32 cellular contexts compared by ENCODE assay signal in the genomic region with DNA sequence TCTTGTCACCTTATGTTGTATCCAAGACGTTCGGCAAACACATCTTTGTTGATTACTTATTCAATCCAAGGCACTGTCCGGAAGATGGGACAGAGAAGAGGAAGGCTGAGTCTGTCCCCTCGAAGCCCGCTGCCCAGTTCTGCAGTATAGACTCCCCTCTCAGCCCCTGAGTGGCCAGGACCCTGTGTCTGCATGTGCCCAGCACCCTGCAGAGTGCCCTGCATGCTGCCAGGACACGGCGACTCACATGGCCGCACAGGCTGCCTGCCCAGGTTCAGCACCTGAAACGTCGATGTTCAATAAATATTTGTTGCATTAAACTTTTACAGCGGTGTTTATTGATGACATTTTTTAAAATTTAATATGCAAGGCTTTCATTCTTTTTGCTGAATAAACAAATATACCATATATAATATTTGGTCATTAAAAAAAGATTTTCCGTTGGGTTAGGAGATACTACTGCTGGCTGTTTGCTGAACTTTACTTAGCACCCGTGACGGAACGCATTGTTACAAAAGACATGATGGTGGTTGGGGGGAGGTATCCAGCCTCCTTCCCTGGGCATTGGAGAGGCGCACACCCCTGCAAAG.
"Had no signal": no experiment of that assay in that cellular context is flagged by ENCODE, and none has a peak within 500 bp of the region (broad histone marks: within the 10 kb centered on the region; RNA-seq: fewer than 3 reads in every experiment).

No MANE protein-coding gene starts in this region.

- H3K36me3 ChIP-seq: colonic mucosa had no signal

- H3K4me1 ChIP-seq: adrenal gland, body of pancreas, colonic mucosa had no signal

- H3K27me3 Mint-ChIP-seq: activated CD8-positive, alpha-beta T cell treated with anti-CD3 and anti-CD28 coated beads for 36 hours; activated naive CD4-positive, alpha-beta T cell treated with anti-CD3 and anti-CD28 coated beads, Interleukin-2, amount 50 U/mL, for 24 hours; activated naive CD8-positive, alpha-beta T cell treated with anti-CD3 and anti-CD28 coated beads for 36 hours; activated naive CD8-positive, alpha-beta T cell treated with anti-CD3 and anti-CD28 coated beads, Interleukin-2, amount 50 U/mL, for 24 hours; T-cell had no signal

- ATAC-seq: activated CD8-positive, alpha-beta T cell treated with anti-CD3 and anti-CD28 coated beads for 36 hours; activated naive CD8-positive, alpha-beta T cell treated with anti-CD3 and anti-CD28 coated beads, Interleukin-2, amount 50 U/mL, for 24 hours; activated T-cell treated with anti-CD3 and anti-CD28 coated beads, Interleukin-2, amount 50 U/mL, for 4 hours; body of pancreas; T-cell had no signal

- DNase-seq: activated CD4-positive, alpha-beta T cell treated with anti-CD3 and anti-CD28 coated beads for 4 hours; activated CD4-positive, alpha-beta T cell treated with anti-CD3 and anti-CD28 coated beads, Interleukin-2, amount 50 U/mL, for 1 hour; activated CD4-positive, alpha-beta T cell treated with anti-CD3 and anti-CD28 coated beads, Interleukin-2, amount 50 U/mL, for 48 hours; activated CD4-positive, CD25-positive, alpha-beta regulatory T cell; activated CD4-positive, CD25-positive, alpha-beta regulatory T cell treated with anti-CD3 and anti-CD28 coated beads, Interleukin-2, amount 50 U/mL, for 72 hours; activated CD8-positive, alpha-beta memory T cell treated with anti-CD3 and anti-CD28 coated beads for 24 hours; activated CD8-positive, alpha-beta T cell treated with anti-CD3 and anti-CD28 coated beads for 36 hours; activated effector memory CD4-positive, alpha-beta T cell treated with anti-CD3 and anti-CD28 coated beads, Interleukin-2, amount 50 U/mL, for 16 hours; activated naive CD4-positive, alpha-beta T cell treated with anti-CD3 and anti-CD28 coated beads for 36 hours; activated naive CD8-positive, alpha-beta T cell treated with anti-CD3 and anti-CD28 coated beads for 36 hours; activated naive CD8-positive, alpha-beta T cell treated with anti-CD3 and anti-CD28 coated beads, Interleukin-2, amount 50 U/mL, for 24 hours; activated T-cell treated with anti-CD3 and anti-CD28 coated beads, Interleukin-2, amount 50 U/mL, for 4 hours; adrenal gland; amygdala; aorta; body of pancreas; central memory CD4-positive, alpha-beta T cell; cerebellar nuclear complex; colonic mucosa; effector CD8-positive, alpha-beta T cell; foreskin fibroblast; glutamatergic neuron; heart left ventricle; T-cell; T1000; WERI-Rb-1 had no signal

- H3K27me3 ChIP-seq: adrenal gland, body of pancreas, colonic mucosa, heart left ventricle had no signal

- H3K9me3 ChIP-seq: adrenal gland, body of pancreas, colonic mucosa, heart left ventricle had no signal

- H3K9me3 Mint-ChIP-seq: activated CD8-positive, alpha-beta T cell treated with anti-CD3 and anti-CD28 coated beads for 36 hours; activated naive CD4-positive, alpha-beta T cell treated with anti-CD3 and anti-CD28 coated beads, Interleukin-2, amount 50 U/mL, for 24 hours; activated naive CD8-positive, alpha-beta T cell treated with anti-CD3 and anti-CD28 coated beads for 36 hours; activated naive CD8-positive, alpha-beta T cell treated with anti-CD3 and anti-CD28 coated beads, Interleukin-2, amount 50 U/mL, for 24 hours; activated T-cell treated with anti-CD3 and anti-CD28 coated beads, Interleukin-2, amount 50 U/mL, for 4 hours; activated T-helper 1 cell treated with anti-CD3 and anti-CD28 coated beads, Interleukin-12 subunit alpha, Interleukin-12 subunit beta, Interleukin-2, Interleukin-4 antibody, amounts not matched to agents 30 ng/mL and 10 ng/mL and 1 ng/mL, durations not matched to agents 14 hours and 24 hours and 36 hours; activated T-helper 2 cell treated with anti-CD3 and anti-CD28 coated beads, Interferon-gamma antibody, Interleukin-2, Interleukin-4, amounts not matched to agents 10 μg/mL and 5 μg/mL and 100 μg/mL, durations not matched to agents 14 hours and 24 hours and 36 hours; T-cell; T-helper 1 cell treated with Interleukin-12 subunit alpha and Interleukin-12 subunit beta and Interleukin-4 antibody, amounts not matched to agents 30 μg/mL and 1 μg/mL, for 36 hours; T-helper 2 cell treated with Interferon-gamma antibody and Interleukin-4, amounts not matched to agents 5 μg/mL and 100 μg/mL, for 36 hours had no signal

- H3K27ac ChIP-seq: adrenal gland, body of pancreas, colonic mucosa, heart left ventricle, WERI-Rb-1 had no signal

- H3K27ac Mint-ChIP-seq: activated CD8-positive, alpha-beta T cell treated with anti-CD3 and anti-CD28 coated beads for 36 hours; activated naive CD4-positive, alpha-beta T cell treated with anti-CD3 and anti-CD28 coated beads for 36 hours; activated naive CD4-positive, alpha-beta T cell treated with anti-CD3 and anti-CD28 coated beads, Interleukin-2, amount 50 U/mL, for 24 hours; activated naive CD8-positive, alpha-beta T cell treated with anti-CD3 and anti-CD28 coated beads for 36 hours; activated naive CD8-positive, alpha-beta T cell treated with anti-CD3 and anti-CD28 coated beads, Interleukin-2, amount 50 U/mL, for 24 hours; activated T-helper 1 cell treated with anti-CD3 and anti-CD28 coated beads, Interleukin-12 subunit alpha, Interleukin-12 subunit beta, Interleukin-2, Interleukin-4 antibody, amounts not matched to agents 30 ng/mL and 10 ng/mL and 1 ng/mL, durations not matched to agents 14 hours and 24 hours and 36 hours; activated T-helper 2 cell treated with anti-CD3 and anti-CD28 coated beads, Interferon-gamma antibody, Interleukin-2, Interleukin-4, amounts not matched to agents 10 μg/mL and 5 μg/mL and 100 μg/mL, durations not matched to agents 14 hours and 24 hours and 36 hours; T-cell; T-helper 1 cell treated with Interleukin-12 subunit alpha and Interleukin-12 subunit beta and Interleukin-4 antibody, amounts not matched to agents 30 μg/mL and 1 μg/mL, for 36 hours; T-helper 2 cell treated with Interferon-gamma antibody and Interleukin-4, amounts not matched to agents 5 μg/mL and 100 μg/mL, for 36 hours had no signal

- FAIRE-seq: frontal cortex had no signal

- H3K4me1 Mint-ChIP-seq: activated naive CD4-positive, alpha-beta T cell treated with anti-CD3 and anti-CD28 coated beads, Interleukin-2, amount 50 U/mL, for 24 hours; activated naive CD8-positive, alpha-beta T cell treated with anti-CD3 and anti-CD28 coated beads, Interleukin-2, amount 50 U/mL, for 24 hours had no signal

- H3K36me3 Mint-ChIP-seq: activated naive CD8-positive, alpha-beta T cell treated with anti-CD3 and anti-CD28 coated beads for 36 hours had no signal

- H3K4me3 Mint-ChIP-seq: activated CD8-positive, alpha-beta T cell treated with anti-CD3 and anti-CD28 coated beads for 36 hours; activated naive CD4-positive, alpha-beta T cell treated with anti-CD3 and anti-CD28 coated beads for 36 hours; activated naive CD4-positive, alpha-beta T cell treated with anti-CD3 and anti-CD28 coated beads, Interleukin-2, amount 50 U/mL, for 24 hours; activated naive CD8-positive, alpha-beta T cell treated with anti-CD3 and anti-CD28 coated beads for 36 hours; activated naive CD8-positive, alpha-beta T cell treated with anti-CD3 and anti-CD28 coated beads, Interleukin-2, amount 50 U/mL, for 24 hours; activated T-cell treated with anti-CD3 and anti-CD28 coated beads, Interleukin-2, amount 50 U/mL, for 4 hours; activated T-helper 1 cell treated with anti-CD3 and anti-CD28 coated beads, Interleukin-12 subunit alpha, Interleukin-12 subunit beta, Interleukin-2, Interleukin-4 antibody, amounts not matched to agents 30 ng/mL and 10 ng/mL and 1 ng/mL, durations not matched to agents 14 hours and 24 hours and 36 hours; T-cell; T-helper 1 cell treated with Interleukin-12 subunit alpha and Interleukin-12 subunit beta and Interleukin-4 antibody, amounts not matched to agents 30 μg/mL and 1 μg/mL, for 36 hours; T-helper 2 cell treated with Interferon-gamma antibody and Interleukin-4, amounts not matched to agents 5 μg/mL and 100 μg/mL, for 36 hours had no signal

- H3K4me3 ChIP-seq: adrenal gland, body of pancreas, colonic mucosa, heart left ventricle had no signal
